27 cellular contexts compared by ENCODE assay signal in the genomic region with DNA sequence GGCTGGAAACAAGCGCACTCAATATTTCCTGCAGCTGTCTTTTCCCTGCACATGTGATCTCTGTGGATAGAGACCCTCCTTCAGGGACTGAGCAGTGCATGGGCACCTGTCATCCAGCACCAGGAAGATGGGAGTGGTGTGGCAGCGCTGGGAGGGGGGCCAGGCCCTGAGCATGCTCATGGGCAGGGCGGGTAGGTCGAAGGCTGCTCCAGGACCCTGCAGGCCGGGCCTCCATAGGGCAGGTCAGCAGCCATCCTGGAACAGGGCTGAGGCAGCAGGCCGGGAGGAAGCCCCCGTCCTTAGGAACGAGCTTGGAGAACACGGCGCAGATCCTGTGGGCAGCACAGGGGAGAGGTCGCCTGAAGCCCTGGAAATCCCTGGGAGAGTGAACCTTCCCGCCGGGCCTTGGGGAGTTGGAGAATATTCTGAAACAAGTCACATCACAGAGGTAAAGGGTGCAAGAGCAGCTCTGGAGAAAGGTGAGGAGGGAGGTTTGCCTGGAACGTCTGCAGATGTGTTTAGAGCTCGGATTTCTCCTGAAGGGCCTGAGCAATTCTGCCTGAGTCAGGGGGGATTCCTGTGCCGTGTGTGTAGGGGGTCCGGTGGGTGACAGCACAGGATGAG.
A peak's percentile ranks its signal among the peaks of the same experiment; 100 is the strongest.
DNase-seq lines count a peak whose midpoint lies in the region; ATAC-seq and TF ChIP-seq lines count a peak whose summit lies in the region.
"Had no signal": no experiment of that assay in that cellular context is flagged by ENCODE, and none has a peak within 500 bp of the region (broad histone marks: within the 10 kb centered on the region; RNA-seq: fewer than 3 reads in every experiment).

No MANE protein-coding gene starts in this region.

- H2AFZ ChIP-seq in neuronal stem cell (ENCODE audit: low read length) = peak overlapping the region; percentile 56

- no peak for TF ChIP-seq CTCF in WTC11 (IDR thresholded peaks at IDR 0.05)
- no peak for TF ChIP-seq CTCF in tibial artery (IDR thresholded peaks at IDR 0.05)
- TF ChIP-seq CTCF in type B pancreatic cell (conservative IDR thresholded peaks at IDR 0.05) = no peak
- TF ChIP-seq CTCF in spleen (IDR thresholded peaks at IDR 0.05 in 8 of 11, conservative IDR thresholded peaks at IDR 0.05 in 3 of 11) = no peak

- ATAC-seq in WTC11 = peak; percentile 30; the same call in 1 of the 2 replicates

- no peaks in the 10 kb centered on the region for H3K36me3 Mint-ChIP-seq in WTC11
- H3K36me3 Mint-ChIP-seq in type B pancreatic cell = no peaks in the 10 kb centered on the region
- H3K36me3 Mint-ChIP-seq: activated naive CD8-positive, alpha-beta T cell treated with anti-CD3 and anti-CD28 coated beads, Interleukin-2, amount 10 ng/mL, durations not matched to agents 7 days and 5 days had no signal

- H3K36me3 ChIP-seq in neuronal stem cell (replicated peaks in 1 of 2; ENCODE audit: control insufficient read depth in 2 of 2, insufficient read depth in 2 of 2, low read length in 2 of 2) (no peaks in the 10 kb centered on the region), tibial artery (no peaks in the 10 kb centered on the region), spleen (no peaks in the 10 kb centered on the region)
- H3K36me3 ChIP-seq: BE2C, left lung, Peyer's patch had no signal

- H3K4me3 ChIP-seq in neuronal stem cell (ENCODE audit: low read length in 2 of 2) (no peak overlapping the region), tibial artery (peak overlapping the region; percentile 0 to 18), spleen (no peak overlapping the region)
- H3K4me3 ChIP-seq: body of pancreas, left lung, Peyer's patch, psoas muscle, skin epidermis had no signal

- H3K27ac Mint-ChIP-seq in WTC11 (no peak overlapping the region), type B pancreatic cell (no peak overlapping the region)
- H3K27ac Mint-ChIP-seq: activated B cell treated with CpG ODN at 0.5 μM for 24 hours; activated naive CD8-positive, alpha-beta T cell treated with anti-CD3 and anti-CD28 coated beads, Interleukin-2, amount 10 ng/mL, durations not matched to agents 7 days and 5 days had no signal

- peak overlapping the region; percentile 97 for H3K14ac ChIP-seq in neuronal stem cell (ENCODE audit: low read length)

- H3K27me3 ChIP-seq in neuronal stem cell (ENCODE audit: control insufficient read depth in 3 of 3, insufficient read depth in 3 of 3, low read depth in 1 of 3, low read length in 3 of 3) = no peaks in the 10 kb centered on the region
- no peaks in the 10 kb centered on the region for H3K27me3 ChIP-seq in tibial artery
- H3K27me3 ChIP-seq in spleen (replicated peaks in 1 of 7) = peaks cover 0 to 7% (median 0%) of the 10 kb centered on the region in 7 donors
- H3K27me3 ChIP-seq: BE2C, body of pancreas, Peyer's patch had no signal

- peak overlapping the region; percentile 43 for H2BK5ac ChIP-seq in neuronal stem cell (ENCODE audit: low read length)

- H3K27me3 Mint-ChIP-seq in WTC11 (ENCODE audit: low read depth) (no peaks in the 10 kb centered on the region), type B pancreatic cell (no peaks in the 10 kb centered on the region)
- H3K27me3 Mint-ChIP-seq: activated B cell treated with CpG ODN at 0.5 μM for 24 hours had no signal

- H3K23ac ChIP-seq in neuronal stem cell (ENCODE audit: low read depth, low read length, poor library complexity) = peak overlapping the region; percentile 17

- peaks cover 12% of the 10 kb centered on the region for H3K4me1 Mint-ChIP-seq in WTC11
- H3K4me1 Mint-ChIP-seq in type B pancreatic cell (ENCODE audit: unreplicated experiment) = peaks cover 5% of the 10 kb centered on the region
- H3K4me1 Mint-ChIP-seq: activated B cell treated with CpG ODN at 0.5 μM for 24 hours; activated naive CD8-positive, alpha-beta T cell treated with anti-CD3 and anti-CD28 coated beads, Interleukin-2, amount 10 ng/mL, durations not matched to agents 7 days and 5 days had no signal

- no peak for TF ChIP-seq POLR2A in spleen (IDR thresholded peaks at IDR 0.05)

- peak overlapping the region; percentile 6 for H2AK5ac ChIP-seq in neuronal stem cell (ENCODE audit: low read depth, low read length)

- no peak overlapping the region for H3K4me2 ChIP-seq in neuronal stem cell (ENCODE audit: insufficient read depth, low read length, poor library complexity, severe bottlenecking)

- H3K9me3 Mint-ChIP-seq in WTC11 (no peaks in the 10 kb centered on the region), type B pancreatic cell (no peaks in the 10 kb centered on the region)
- H3K9me3 Mint-ChIP-seq: activated B cell treated with CpG ODN at 0.5 μM for 24 hours; activated naive CD8-positive, alpha-beta T cell treated with anti-CD3 and anti-CD28 coated beads, Interleukin-2, amount 10 ng/mL, durations not matched to agents 7 days and 5 days; neural crest cell had no signal

- H2BK15ac ChIP-seq in neuronal stem cell (ENCODE audit: low read length) = no peak overlapping the region

- intact Hi-C loops in tibial artery (cut with DNase I; ENCODE audit: low total_unique reads) (no loop called here), spleen (cut with DNase I; ENCODE audit: low total_unique reads) (no loop called here)

- no peak overlapping the region for H4K91ac ChIP-seq in neuronal stem cell (ENCODE audit: low read depth, low read length, poor library complexity)

- H3K9me3 ChIP-seq in neuronal stem cell (replicated peaks in 1 of 2; ENCODE audit: control insufficient read depth in 2 of 2, insufficient read depth in 1 of 2, low read depth in 1 of 2, low read length in 2 of 2) (no peaks in the 10 kb centered on the region), tibial artery (no peaks in the 10 kb centered on the region), spleen (peaks cover 0 to 3% (median 0%) of the 10 kb centered on the region in 8 donors)
- H3K9me3 ChIP-seq: BE2C, body of pancreas, left lung, Peyer's patch, psoas muscle had no signal

- H3K4me1 ChIP-seq in neuronal stem cell (ENCODE audit: control insufficient read depth in 2 of 2, insufficient read depth in 1 of 2, low read depth in 1 of 2, low read length in 2 of 2) = peaks cover 3 to 5% of the 10 kb centered on the region in 2 donors
- H3K4me1 ChIP-seq in tibial artery = peaks cover 0 to 37% (median 20%) of the 10 kb centered on the region in 4 donors
- H3K4me1 ChIP-seq in spleen = no peaks in the 10 kb centered on the region
- H3K4me1 ChIP-seq: BE2C, body of pancreas, left lung, Peyer's patch, psoas muscle had no signal

- POLR2A ChIA-PET in WTC11 (lab: Charles Lee) = no interaction called here

- H3K18ac ChIP-seq in neuronal stem cell (ENCODE audit: low read length) = peak overlapping the region; percentile 70

- no CpG with 5 or more reads among the region's 17 CpGs for WGBS in neuronal stem cell (ENCODE audit: extremely low coverage in 2 of 2, insufficient read length in 2 of 2, insufficient replicate concordance in 1 of 2), 2 donors
- whole genome bisulfite sequencing in spleen, 5 donors = 74 to 87% (median 82%) methylated on average over 14 to 17 of the region's 17 CpGs

- H3K27ac ChIP-seq in neuronal stem cell (replicated peaks; ENCODE audit: low read length) (no peak overlapping the region), tibial artery (peak overlapping the region; percentile 71 to 80), spleen (no peak overlapping the region)
- H3K27ac ChIP-seq: body of pancreas, left lung, psoas muscle, skin epidermis had no signal

- H2BK120ac ChIP-seq in neuronal stem cell (ENCODE audit: low read depth, low read length) = peak overlapping the region; percentile 3

- H4K8ac ChIP-seq in neuronal stem cell (ENCODE audit: low read depth, low read length) = peak overlapping the region; percentile 8

- H2BK12ac ChIP-seq in neuronal stem cell (ENCODE audit: low read length) = peak overlapping the region; percentile 16

- H3K4ac ChIP-seq in neuronal stem cell (ENCODE audit: low read length) = peak overlapping the region; percentile 89

- H3K4me3 Mint-ChIP-seq in WTC11 (no peak overlapping the region), type B pancreatic cell (no peak overlapping the region)
- H3K4me3 Mint-ChIP-seq: activated B cell treated with CpG ODN at 0.5 μM for 24 hours; activated naive CD8-positive, alpha-beta T cell treated with anti-CD3 and anti-CD28 coated beads, Interleukin-2, amount 10 ng/mL, durations not matched to agents 7 days and 5 days; neural crest cell had no signal

- H3K79me1 ChIP-seq in neuronal stem cell (ENCODE audit: low read depth, low read length) = no peaks in the 10 kb centered on the region

- H3K9ac ChIP-seq in neuronal stem cell (ENCODE audit: low read depth, low read length, poor library complexity) = no peak overlapping the region

- DNase-seq in WTC11 (ENCODE audit: low spot score) = no peak
- peak; percentile 12 for DNase-seq in islet precursor cell
- no peak for DNase-seq in neuronal stem cell (ENCODE audit: low spot score)
- no peak for DNase-seq in tibial artery
- DNase-seq in occipital lobe (lab: John Stamatoyannopoulos, UW) = no peak
- no peak for DNase-seq in type B pancreatic cell (ENCODE audit: extremely low spot score, unreplicated experiment)
- no peak for DNase-seq in HPDE6-E6E7 (ENCODE audit: extremely low spot score)
- no peak for DNase-seq in spleen
- DNase-seq: activated B cell treated with CpG ODN at 0.5 μM for 24 hours; activated CD4-positive, alpha-beta T cell treated with anti-CD3 and anti-CD28 coated beads, Interleukin-2, amount 50 U/mL, for 48 hours; activated naive CD8-positive, alpha-beta T cell treated with anti-CD3 and anti-CD28 coated beads, Interleukin-2, amount 10 ng/mL, durations not matched to agents 7 days and 5 days; BE2C; DMS79 treated with DMSO at 0.1 percent for 48 hours; effector CD8-positive, alpha-beta T cell; foreskin melanocyte; hypothalamus; Karpas-422; MV-4-11; NCI-H2171; NCI-H524 treated with DMSO at 0.1 percent for 48 hours; Peyer's patch; stimulated activated CD4-positive, alpha-beta T cell treated with anti-CD3 and anti-CD28 coated beads, Interleukin-2, amount 100 ng/mL, for 24 hours had no signal

- CTCF ChIA-PET in WTC11 (lab: Charles Lee) = interaction anchor here (0.6 to 1.9 kb wide), 3 partner anchors 11 to 36 kb away, joined by 3 to 12 read pairs (median 3); no protein-coding TSS in a partner anchor

Comparison
In these comparisons a context has a peak if more than half of its experiments do, and no peak if none do; other contexts are left out.
1. H3K27ac ChIP-seq: peak in tibial artery (2 of 2); none in neuronal stem cell (single experiment) and spleen (0 of 8).
2. H3K4me3 ChIP-seq: peak in tibial artery (2 of 2); none in neuronal stem cell (0 of 2) and spleen (0 of 8).